In the genomic region with DNA sequence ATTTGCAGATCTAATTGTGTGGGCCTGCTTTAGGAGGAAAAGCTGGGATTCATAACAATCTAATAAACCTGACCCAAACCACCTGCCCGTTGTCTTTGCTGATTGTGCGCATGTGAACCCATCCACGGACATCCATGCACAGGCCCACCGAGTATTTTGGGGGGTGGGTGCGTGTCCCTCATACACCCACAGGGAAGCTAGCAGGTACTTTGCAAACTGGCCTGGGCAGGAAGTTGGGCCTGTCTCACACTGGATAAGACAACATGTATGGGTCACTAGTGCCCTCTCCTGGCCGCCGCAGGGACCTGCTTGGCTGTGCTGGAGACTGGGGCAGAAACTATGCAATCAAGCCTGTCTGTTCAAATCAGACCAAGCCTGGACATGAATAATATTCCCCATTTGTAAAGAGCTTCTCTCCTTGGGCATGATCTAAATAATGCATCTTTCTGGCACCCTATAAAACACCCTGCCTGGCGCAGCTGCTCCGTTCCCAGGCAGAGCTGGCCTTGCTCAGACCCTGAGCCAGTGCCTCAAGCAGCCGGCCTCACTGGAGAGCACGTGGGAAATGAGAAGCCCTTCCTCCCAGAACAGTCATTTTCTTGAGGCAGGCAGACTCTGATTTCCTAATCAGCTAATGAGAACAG, we compare ENCODE assay signal across 8 cellular contexts.
A peak's percentile ranks its signal among the peaks of the same experiment; 100 is the strongest.
DNase-seq lines count a peak whose midpoint lies in the region; ATAC-seq and FAIRE-seq lines count a peak whose summit lies in the region.

No MANE protein-coding gene starts in this region.

- peaks cover 4% of the 10 kb centered on the region for H3K4me1 Mint-ChIP-seq in memory B cell

- no peak overlapping the region for H3K27ac Mint-ChIP-seq in memory B cell

- ATAC-seq in HG03342 (IDR thresholded peaks at IDR 0.05; ENCODE audit: unreplicated experiment) (peak; percentile 94), memory B cell (ENCODE audit: low read depth) (peak; percentile 100)

- DNase-seq in CD1c-positive myeloid dendritic cell (ENCODE audit: extremely low spot score) (peak; percentile 78), GM19239 (ENCODE audit: insufficient read length, low spot score) (peak; percentile 87), NCI-H510A (lab: John Stamatoyannopoulos, UW) (peak; percentile 17), memory B cell (ENCODE audit: low spot score in 2 of 2) (peak; percentile 82 to 89)
- DNase-seq in activated CD4-positive, alpha-beta T cell treated with anti-CD3 and anti-CD28 coated beads, Interleukin-2, amount 50 U/mL, for 48 hours = peak; percentile 91
- DNase-seq in effector CD4-positive, alpha-beta T cell = peak; percentile 76
- peak; percentile 72 for DNase-seq in stimulated activated CD8-positive, alpha-beta memory T cell treated with anti-CD3 and anti-CD28 coated beads, Interleukin-12 subunit alpha, Interleukin-12 subunit beta, amount 100 ng/mL, for 1 hour (ENCODE audit: low read depth)

- H3K9me3 Mint-ChIP-seq in memory B cell = no peaks in the 10 kb centered on the region

- peaks cover 6% of the 10 kb centered on the region for H3K36me3 Mint-ChIP-seq in memory B cell

- FAIRE-seq in GM19239 (lab: Jason Lieb, UNC) = peak; percentile 99

- no peaks in the 10 kb centered on the region for H3K27me3 Mint-ChIP-seq in memory B cell

- H3K4me3 Mint-ChIP-seq in memory B cell = no peak overlapping the region

Comparison
In these comparisons a context has a peak if more than half of its experiments do, and no peak if none do; other contexts are left out.
1. Peak in every context shown above with its lines: DNase-seq and ATAC-seq.
2. DNase-seq: peak in every context shown above with its lines; median percentile 91 in activated CD4-positive, alpha-beta T cell treated with anti-CD3 and anti-CD28 coated beads, Interleukin-2, amount 50 U/mL, for 48 hours; 87 in GM19239; 86 in memory B cell; 78 in CD1c-positive myeloid dendritic cell; 76 in effector CD4-positive, alpha-beta T cell; 72 in stimulated activated CD8-positive, alpha-beta memory T cell treated with anti-CD3 and anti-CD28 coated beads, Interleukin-12 subunit alpha, Interleukin-12 subunit beta, amount 100 ng/mL, for 1 hour; 17 in NCI-H510A.